In the genomic region with DNA sequence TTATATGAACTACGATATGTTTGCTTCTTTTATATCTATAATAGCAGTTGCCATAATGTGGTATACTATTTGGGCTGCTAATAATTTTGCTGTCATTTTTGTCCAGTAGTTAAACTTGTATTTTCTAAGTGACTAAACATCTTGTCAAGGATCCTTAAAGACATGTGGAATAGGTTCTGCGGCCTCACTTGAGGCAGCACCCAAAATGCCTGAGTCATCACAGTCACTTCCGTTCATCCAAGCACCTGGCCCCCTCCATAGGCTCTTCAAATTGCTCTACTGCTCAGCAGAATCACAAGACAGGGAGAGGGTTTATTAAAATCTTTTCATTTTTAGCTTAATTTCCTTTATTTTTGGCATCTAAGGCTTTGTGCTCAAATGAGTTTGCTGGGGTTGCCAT, we compare ENCODE assay signal across 21 cellular contexts.
DNase-seq lines count a peak whose midpoint lies in the region; ATAC-seq and TF ChIP-seq lines count a peak whose summit lies in the region.
"Had no signal": no experiment of that assay in that cellular context is flagged by ENCODE, and none has a peak within 500 bp of the region (broad histone marks: within the 10 kb centered on the region; RNA-seq: fewer than 3 reads in every experiment).

No MANE protein-coding gene starts in this region.

- peak; percentile 70 for ATAC-seq in foreskin keratinocyte
- no peak for ATAC-seq in aorta (ENCODE audit: low FRiP score)
- no peak for ATAC-seq in sciatic nerve
- ATAC-seq: CD8-positive, alpha-beta T cell had no signal

- H3K9me3 ChIP-seq in thyroid gland (no peaks in the 10 kb centered on the region), aorta (ENCODE audit: control insufficient read depth, low read length) (no peaks in the 10 kb centered on the region)
- H3K9me3 ChIP-seq: Peyer's patch had no signal

- H3K36me3 ChIP-seq in thyroid gland (no peaks in the 10 kb centered on the region), aorta (ENCODE audit: control insufficient read depth in 1 of 2, insufficient read depth in 2 of 2, low read length in 1 of 2) (peaks cover 2 to 3% of the 10 kb centered on the region in 2 donors)
- H3K36me3 ChIP-seq: Peyer's patch had no signal

- intact Hi-C loops in thyroid gland (cut with DNase I) = no loop called here
- intact Hi-C loops in aorta (cut with DNase I) = no loop called here
- intact Hi-C loops in sciatic nerve (cut with DNase I) = no loop called here

- H3K27ac ChIP-seq in foreskin keratinocyte (no peak overlapping the region), thyroid gland (peak overlapping the region; percentile 76 to 88 (median 85)), aorta (ENCODE audit: low read depth in 1 of 2, low read length in 2 of 2) (no peak overlapping the region)
- H3K27ac ChIP-seq: Peyer's patch had no signal

- DNase-seq in DMS79 treated with DMSO at 0.1 percent for 48 hours (lab: John Stamatoyannopoulos, UW) (peak; percentile 44), DMS79 (lab: John Stamatoyannopoulos, UW) (no peak), RPMI7951 (ENCODE audit: low read depth) (peak; percentile 50), foreskin keratinocyte (peak; percentile 21 to 37), thyroid gland (peak; percentile 81 to 85), aorta (no peak), DMS 273 treated with DMSO at 0.1 percent for 48 hours (lab: John Stamatoyannopoulos, UW) (no peak), sciatic nerve (ENCODE audit: low spot score) (no peak)
- DNase-seq: 8988T; AML-193; CD8-positive, alpha-beta T cell; DMS153; H7; MM.1S; NCI-H1092 treated with DMSO at 0.1 percent for 48 hours; NCI-H1436 treated with DMSO at 0.1 percent for 48 hours; NCI-H1930; NCI-H748 treated with DMSO at 0.1 percent for 48 hours; NK-92 treated with Interleukin-12 subunit alpha and Interleukin-12 subunit beta, amount 100 ng/mL, for 24 hours; Peyer's patch; Right ventricle myocardium superior had no signal

- peaks cover 5% of the 10 kb centered on the region for H3K4me1 ChIP-seq in foreskin keratinocyte
- H3K4me1 ChIP-seq in thyroid gland = peaks cover 5 to 21% of the 10 kb centered on the region in 2 donors
- no peaks in the 10 kb centered on the region for H3K4me1 ChIP-seq in aorta (ENCODE audit: control insufficient read depth in 1 of 2, insufficient read depth in 2 of 2, low read length in 2 of 2)
- H3K4me1 ChIP-seq: Peyer's patch had no signal

- TF ChIP-seq CTCF in foreskin keratinocyte (conservative IDR thresholded peaks at IDR 0.05) = peak; percentile 26
- no peak for TF ChIP-seq CTCF in thyroid gland (IDR thresholded peaks at IDR 0.05)

- H3K27me3 ChIP-seq in foreskin keratinocyte = no peaks in the 10 kb centered on the region
- no peaks in the 10 kb centered on the region for H3K27me3 ChIP-seq in thyroid gland
- H3K27me3 ChIP-seq in aorta (ENCODE audit: control insufficient read depth in 1 of 2, insufficient read depth in 2 of 2, low read length in 1 of 2) = no peaks in the 10 kb centered on the region
- H3K27me3 ChIP-seq: Peyer's patch had no signal

- no peak overlapping the region for H3K4me3 ChIP-seq in thyroid gland (replicated peaks in 1 of 3)
- no peak overlapping the region for H3K4me3 ChIP-seq in aorta (ENCODE audit: low read length in 2 of 2)
- H3K4me3 ChIP-seq: Peyer's patch had no signal

- no peak for TF ChIP-seq POLR2A in thyroid gland (IDR thresholded peaks at IDR 0.05)

- WGBS in thyroid gland, 2 donors = 46 to 50% methylated on average over 3 of the region's 3 CpGs
- 91 to 92% methylated on average over 3 of the region's 3 CpGs for WGBS in aorta, 2 donors

Comparison
In these comparisons a context has a peak if more than half of its experiments do, and no peak if none do; other contexts are left out.
1. DNase-seq: peak in DMS79 treated with DMSO at 0.1 percent for 48 hours (single experiment), RPMI7951 (single experiment), foreskin keratinocyte (2 of 2) and thyroid gland (2 of 2); none in DMS79 (single experiment), aorta (0 of 2), DMS 273 treated with DMSO at 0.1 percent for 48 hours (single experiment) and sciatic nerve (single experiment).
2. H3K27ac ChIP-seq: peak in thyroid gland (3 of 3); none in foreskin keratinocyte (single experiment) and aorta (0 of 2).